ENCODE assay signal across 19 cellular contexts in the genomic region with DNA sequence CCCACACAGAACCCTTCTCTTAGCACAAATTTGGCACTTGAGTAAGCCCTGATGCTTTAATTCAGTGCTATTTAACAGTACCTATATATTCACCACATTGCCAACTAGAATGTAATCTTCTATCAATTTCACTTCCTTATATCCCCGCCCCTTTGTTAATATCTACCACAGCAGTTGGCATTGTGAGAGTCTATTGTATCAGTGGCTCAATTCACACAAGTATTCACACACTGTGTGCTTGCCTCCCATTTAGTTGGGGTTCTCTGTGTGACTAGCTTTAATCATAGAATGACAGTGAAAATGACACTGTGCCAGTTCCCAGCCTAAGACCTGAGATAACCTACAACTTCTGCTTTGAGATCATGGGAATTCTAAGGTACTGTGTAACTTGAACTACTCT.
"Had no signal": no experiment of that assay in that cellular context is flagged by ENCODE, and none has a peak within 500 bp of the region (broad histone marks: within the 10 kb centered on the region; RNA-seq: fewer than 3 reads in every experiment).

No MANE protein-coding gene starts in this region.

- H3K4me1 Mint-ChIP-seq: naive B cell had no signal

- H3K4me3 Mint-ChIP-seq: naive B cell, nephron, type B pancreatic cell had no signal

- DNase-seq: effector memory CD4-positive, alpha-beta T cell; heart left ventricle; hippocampal formation; left colon; mesendoderm; naive B cell; stimulated activated CD4-positive, alpha-beta T cell treated with anti-CD3 and anti-CD28 coated beads, Interleukin-2, amount 100 ng/mL, for 24 hours; stimulated activated naive CD4-positive, alpha-beta T cell treated with Interleukin-2 at 50 U/mL for 16 hours; thyroid gland had no signal

- FAIRE-seq: endometrium, frontal cortex, urothelium cell line had no signal

- H3K27ac ChIP-seq: heart left ventricle, parathyroid adenoma, prostate gland, suprapubic skin, thyroid gland had no signal

- ATAC-seq: esophagus mucosa, heart left ventricle, left colon, sciatic nerve had no signal

- H3K36me3 ChIP-seq: heart left ventricle, prostate gland, suprapubic skin, thyroid gland had no signal

- H3K9me3 Mint-ChIP-seq: nephron, type B pancreatic cell had no signal

- H3K4me3 ChIP-seq: heart left ventricle, prostate gland, suprapubic skin, thyroid gland had no signal

- H3K4me1 ChIP-seq: parathyroid adenoma, prostate gland, suprapubic skin, thyroid gland had no signal

- H3K27me3 Mint-ChIP-seq: type B pancreatic cell had no signal

- H3K9me3 ChIP-seq: heart left ventricle, prostate gland, suprapubic skin, thyroid gland had no signal

- H3K79me2 ChIP-seq: parathyroid adenoma had no signal

- H3K27me3 ChIP-seq: heart left ventricle, suprapubic skin, thyroid gland had no signal

- H3K9ac ChIP-seq: parathyroid adenoma had no signal

- H3K36me3 Mint-ChIP-seq: naive B cell, type B pancreatic cell had no signal

- H2AFZ ChIP-seq: parathyroid adenoma had no signal

- H3K27ac Mint-ChIP-seq: nephron, type B pancreatic cell had no signal
